In genomic region chr4:38511702-38512101, GRCh38 we compare ENCODE assay signal across 14 cellular contexts.
"Had no signal": no experiment of that assay in that cellular context is flagged by ENCODE, and none has a peak within 500 bp of the region (broad histone marks: within the 10 kb centered on the region; RNA-seq: fewer than 3 reads in every experiment).

No MANE protein-coding gene starts in this region.

- H3K36me3 Mint-ChIP-seq: WTC11 had no signal

- H3K4me3 ChIP-seq: adrenal gland, colonic mucosa, heart left ventricle, left ventricle myocardium inferior, tibial artery, uterus had no signal

- H3K4me1 ChIP-seq: adrenal gland, colonic mucosa, heart left ventricle, left ventricle myocardium inferior, tibial artery, uterus had no signal

- H3K36me3 ChIP-seq: adrenal gland, colonic mucosa, heart left ventricle, left ventricle myocardium inferior, tibial artery, uterus had no signal

- H3K4me3 Mint-ChIP-seq: WTC11 had no signal

- ATAC-seq: heart left ventricle had no signal

- H3K27me3 ChIP-seq: adrenal gland, colonic mucosa, heart left ventricle, tibial artery, uterus had no signal

- DNase-seq: activated CD4-positive, alpha-beta T cell treated with anti-CD3 and anti-CD28 coated beads, Interleukin-2, amount 50 U/mL, for 4 hours; activated effector memory CD4-positive, alpha-beta T cell treated with Interleukin-2 at 50 U/mL for 16 hours; adrenal gland; colonic mucosa; heart left ventricle; islet precursor cell; left ventricle myocardium inferior; mesendoderm; retina; stimulated activated CD4-positive, alpha-beta T cell treated with anti-CD3 and anti-CD28 coated beads, Interleukin-4, amount 100 ng/mL, for 24 hours; T-helper 9 cell; tibial artery; uterus had no signal

- H3K27ac ChIP-seq: adrenal gland, colonic mucosa, heart left ventricle, left ventricle myocardium inferior, tibial artery, uterus had no signal

- H3K9me3 ChIP-seq: adrenal gland, colonic mucosa, heart left ventricle, left ventricle myocardium inferior, tibial artery, uterus had no signal

- H3K27ac Mint-ChIP-seq: WTC11 had no signal
